30 cellular contexts compared by ENCODE assay signal in the genomic region with DNA sequence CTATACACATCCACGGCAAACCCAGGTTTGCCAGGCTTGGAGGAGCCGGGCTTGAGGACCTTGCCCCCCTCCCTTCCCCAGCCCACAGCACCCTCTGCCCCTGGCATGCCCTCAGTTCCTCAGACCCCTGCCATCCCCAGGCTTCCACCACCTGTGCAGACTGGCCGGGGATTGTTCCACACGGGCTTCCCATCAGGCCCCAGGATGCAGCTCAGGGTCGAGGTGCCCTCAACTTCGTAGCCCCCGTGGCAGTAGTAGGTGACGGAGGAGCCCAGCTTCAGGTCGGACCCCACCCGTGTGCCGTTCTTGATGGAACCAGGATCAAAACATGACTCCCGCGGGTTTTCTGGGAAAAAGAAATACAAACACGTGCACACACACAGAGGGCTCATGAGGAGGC.
"Had no signal": no experiment of that assay in that cellular context is flagged by ENCODE, and none has a peak within 500 bp of the region (broad histone marks: within the 10 kb centered on the region; RNA-seq: fewer than 3 reads in every experiment).

No MANE protein-coding gene starts in this region.

- H3K4me2 ChIP-seq: smooth muscle cell had no signal

- H2AFZ ChIP-seq: parathyroid adenoma had no signal

- DNase-seq: naive B cell; naive thymus-derived CD8-positive, alpha-beta T cell; nephron progenitor cell; nucleus accumbens; ovary; posterior cingulate gyrus; psoas muscle; right lobe of liver; sigmoid colon; spleen; stimulated activated CD4-positive, alpha-beta T cell treated with anti-CD3 and anti-CD28 coated beads, Interleukin-12 subunit alpha, Interleukin-12 subunit beta, amount 100 ng/mL, for 4 hours; stimulated activated CD4-positive, alpha-beta T cell treated with anti-CD3 and anti-CD28 coated beads, Interleukin-1b, Interleukin-23, amount 100 ng/mL, for 48 hours; stimulated activated CD4-positive, alpha-beta T cell treated with anti-CD3 and anti-CD28 coated beads, Interleukin-4, amount 100 ng/mL, for 1 hour; stimulated activated CD4-positive, alpha-beta T cell treated with anti-CD3 and anti-CD28 coated beads, Interleukin-4, amount 100 ng/mL, for 4 hours; stimulated activated CD8-positive, alpha-beta memory T cell treated with anti-CD3 and anti-CD28 coated beads, Interleukin-4, amount 100 ng/mL, for 48 hours; stimulated activated naive CD4-positive, alpha-beta T cell; stimulated activated naive CD8-positive, alpha-beta T cell treated with anti-CD3 and anti-CD28 coated beads, Interleukin-15, amount 100 ng/mL, for 72 hours; stimulated activated naive CD8-positive, alpha-beta T cell treated with anti-CD3 and anti-CD28 coated beads, Interleukin-15, Interleukin-2, amounts not matched to agents 100 U/mL and 50 U/mL, for 24 hours; substantia nigra; testis; tibial artery; trophoblast cell; uterus had no signal

- H3K9ac ChIP-seq: parathyroid adenoma had no signal

- H3K4me1 ChIP-seq: parathyroid adenoma, psoas muscle, right lobe of liver, testis, tibial artery, uterus had no signal

- H3K4me3 ChIP-seq: ovary, psoas muscle, right lobe of liver, sigmoid colon, smooth muscle cell, spleen, suprapubic skin, testis, tibial artery, upper lobe of left lung, uterus had no signal

- ATAC-seq: naive thymus-derived CD8-positive, alpha-beta T cell; natural killer cell treated with Interleukin-12 subunit alpha and Interleukin-12 subunit beta and Interleukin-15 and Interleukin-18, amount 100 ng/mL, for 72 hours; psoas muscle; right lobe of liver; stimulated activated memory B cell treated with anti-CD40 and anti-IgM and Interleukin-4, amounts not matched to agents 10 μg/mL and 1 μg/mL and 100 μg/mL, for 72 hours; stimulated activated naive CD8-positive, alpha-beta T cell treated with anti-CD3 and anti-CD28 coated beads, Interleukin-15, amount 100 ng/mL, for 72 hours; stimulated activated naive CD8-positive, alpha-beta T cell treated with anti-CD3 and anti-CD28 coated beads, Interleukin-15, Interleukin-2, amounts not matched to agents 100 U/mL and 50 U/mL, for 24 hours had no signal

- H3K9me3 ChIP-seq: neutrophil, ovary, psoas muscle, right lobe of liver, sigmoid colon, spleen, suprapubic skin, testis, tibial artery, upper lobe of left lung, uterus had no signal

- H3K27ac ChIP-seq: neutrophil, ovary, parathyroid adenoma, psoas muscle, right lobe of liver, sigmoid colon, spleen, suprapubic skin, testis, tibial artery, upper lobe of left lung, uterus had no signal

- H3K79me2 ChIP-seq: parathyroid adenoma had no signal

- H3K36me3 ChIP-seq: neutrophil, ovary, right lobe of liver, sigmoid colon, spleen, suprapubic skin, tibial artery, upper lobe of left lung, uterus had no signal

- H3K27me3 ChIP-seq: ovary, right lobe of liver, testis, upper lobe of left lung, uterus had no signal
